ENCODE assay signal across 22 cellular contexts in genomic region chr7:21768279-21768678, GRCh38.
A peak's percentile ranks its signal among the peaks of the same experiment; 100 is the strongest.
DNase-seq lines count a peak whose midpoint lies in the region; ATAC-seq, FAIRE-seq and TF ChIP-seq lines count a peak whose summit lies in the region.
"Had no signal": no experiment of that assay in that cellular context is flagged by ENCODE, and none has a peak within 500 bp of the region (broad histone marks: within the 10 kb centered on the region; RNA-seq: fewer than 3 reads in every experiment).

No MANE protein-coding gene starts in this region.

- CTCF ChIA-PET in H1 (lab: Charles Lee; ENCODE audit: partially characterized antibody), result interaction anchor here (0.5 to 4.2 kb wide), 41 partner anchors 8 to 677 kb away, joined by 3 to 47 read pairs (median 5); no protein-coding TSS in a partner anchor

- POLR2A ChIA-PET in H1 (lab: Charles Lee; ENCODE audit: partially characterized antibody), result interaction anchor here (0.5 to 0.6 kb wide), 2 partner anchors 29 to 61 kb away, joined by 3 read pairs; no protein-coding TSS in a partner anchor

- no peaks in the 10 kb centered on the region for H3K9me3 ChIP-seq in OCI-LY3 (ENCODE audit: insufficient read depth, low read length)
- H3K9me3 ChIP-seq in H1 (ENCODE audit: insufficient read depth in 2 of 2, low read depth in 1 of 2, low read length in 1 of 2), result no peaks in the 10 kb centered on the region
- H3K9me3 ChIP-seq: BLaER1, Caco-2 had no signal

- no peak overlapping the region for H3K14ac ChIP-seq in H1 (ENCODE audit: insufficient read length)

- FAIRE-seq in H1 (lab: Jason Lieb, UNC), result no peak
- FAIRE-seq: A204.1, G401.6, GM12892 had no signal

- no peak overlapping the region for H4K5ac ChIP-seq in H1 (ENCODE audit: insufficient read length, low read depth, low read length)

- no peaks in the 10 kb centered on the region for H3K9me3 Mint-ChIP-seq in activated T-cell treated with anti-CD3 and anti-CD28 coated beads, Interleukin-2, amount 50 U/mL, for 72 hours
- H3K9me3 Mint-ChIP-seq: CD4-positive, CD25-positive, alpha-beta regulatory T cell; CD8-positive, alpha-beta T cell; H9 had no signal

- no peak overlapping the region for H2BK120ac ChIP-seq in H1 (replicated peaks; ENCODE audit: low read depth, low read length)

- no peak overlapping the region for H3K27ac Mint-ChIP-seq in activated T-cell treated with anti-CD3 and anti-CD28 coated beads, Interleukin-2, amount 50 U/mL, for 72 hours
- H3K27ac Mint-ChIP-seq: B cell; CD4-positive, CD25-positive, alpha-beta regulatory T cell; CD8-positive, alpha-beta T cell; H9 had no signal

- peak overlapping the region; percentile 4; the same call in 1 of the 2 replicates for H3K4me2 ChIP-seq in OCI-LY3 (ENCODE audit: low read length)
- H3K4me2 ChIP-seq in H1 (ENCODE audit: insufficient read depth in 1 of 2, low read depth in 2 of 2, low read length in 2 of 2), result no peak overlapping the region
- H3K4me2 ChIP-seq: BLaER1 had no signal

- H3K23ac ChIP-seq in H1 (ENCODE audit: insufficient read length), result no peak overlapping the region

- H4K8ac ChIP-seq in H1 (ENCODE audit: extremely low read depth, insufficient read depth, low read length), result no peak overlapping the region

- H3K79me2 ChIP-seq in OCI-LY3 (ENCODE audit: low read length) (no peaks in the 10 kb centered on the region), H1 (ENCODE audit: control insufficient read depth in 1 of 2, insufficient read depth in 2 of 2, low read length in 2 of 2) (no peaks in the 10 kb centered on the region)

- H3K23me2 ChIP-seq in H1 (ENCODE audit: low read depth, low read length), result no peaks in the 10 kb centered on the region

- DNase-seq in NOMO-1 treated with DMSO at 0.1 percent for 48 hours (lab: John Stamatoyannopoulos, UW; ENCODE audit: unreplicated experiment) (peak; percentile 6), NOMO-1 (lab: John Stamatoyannopoulos, UW; ENCODE audit: unreplicated experiment in 2 of 2) (no peak), H1 (ENCODE audit: low read depth in 1 of 2, low spot score in 2 of 2) (no peak), SIG-M5 treated with dmso at 0.1 percent for 504 hours (lab: John Stamatoyannopoulos, UW; ENCODE audit: unreplicated experiment) (no peak), NCI-H1417 (lab: John Stamatoyannopoulos, UW) (no peak)
- no peak for DNase-seq in activated T-cell treated with anti-CD3 and anti-CD28 coated beads, Interleukin-2, amount 50 U/mL, for 72 hours
- DNase-seq in activated T-cell treated with anti-CD3 and anti-CD28 coated beads, Interleukin-2, amount 50 U/mL, for 48 hours, result no peak
- DNase-seq: Caco-2; CD4-positive, CD25-positive, alpha-beta regulatory T cell; CD8-positive, alpha-beta T cell; DMS153; DND-41; H9 had no signal

- H3K36me3 ChIP-seq in OCI-LY3 (replicated peaks; ENCODE audit: low read depth, low read length), result no peaks in the 10 kb centered on the region
- H3K36me3 ChIP-seq in H1 (ENCODE audit: control insufficient read depth in 2 of 4, insufficient read depth in 4 of 4, low read length in 3 of 4), result no peaks in the 10 kb centered on the region
- H3K36me3 ChIP-seq: BLaER1 had no signal

- 0 out of 2 replicates have a peak, but pooled peaks cover 8% of the 10 kb centered on the region for H3K4me1 ChIP-seq in OCI-LY3 (ENCODE audit: low read length)
- H3K4me1 ChIP-seq in H1 (replicated peaks in 1 of 4; ENCODE audit: control insufficient read depth in 3 of 4, insufficient read depth in 4 of 4, low read length in 3 of 4), result peaks cover 0 to 17% (median 7%) of the 10 kb centered on the region in 4 experiments; a peak in 5 of 7 replicates

- H2BK5ac ChIP-seq in H1 (ENCODE audit: low read depth, low read length), result peak overlapping the region; percentile 19; the same call in 1 of the 2 replicates

- H3K4me3 ChIP-seq in OCI-LY3 (ENCODE audit: low read length) (no peak overlapping the region), H1 (ENCODE audit: extremely low read depth in 1 of 4, insufficient read depth in 2 of 4, low read depth in 3 of 4, low read length in 4 of 4) (no peak overlapping the region)
- H3K4me3 ChIP-seq: BLaER1 had no signal

- H3K4ac ChIP-seq in H1 (replicated peaks; ENCODE audit: insufficient read length, low read depth, low read length), result no peak overlapping the region

- no peaks in the 10 kb centered on the region for H3K79me1 ChIP-seq in H1 (ENCODE audit: low read depth, low read length)

- no peak for TF ChIP-seq EP300 in H1 (IDR thresholded peaks at IDR 0.05; ENCODE audit: borderline replicate concordance in 1 of 2, low read depth in 2 of 2, low read length in 2 of 2)

- H3K27ac ChIP-seq in OCI-LY3 (ENCODE audit: low read length) (no peak overlapping the region), H1 (ENCODE audit: low read depth, low read length) (no peak overlapping the region)
- H3K27ac ChIP-seq: 22Rv1, BLaER1, C4-2B had no signal

- peaks cover 11% of the 10 kb centered on the region for H3K27me3 ChIP-seq in OCI-LY3 (ENCODE audit: low read depth, low read length)
- no peaks in the 10 kb centered on the region for H3K27me3 ChIP-seq in H1 (replicated peaks in 1 of 4; ENCODE audit: control insufficient read depth in 3 of 4, extremely low read depth in 1 of 4, insufficient read depth in 3 of 4, low read length in 3 of 4)
- H3K27me3 ChIP-seq: BLaER1 had no signal

- peaks cover 6% of the 10 kb centered on the region for H3K27me3 Mint-ChIP-seq in activated T-cell treated with anti-CD3 and anti-CD28 coated beads, Interleukin-2, amount 50 U/mL, for 72 hours (ENCODE audit: low read depth)

- ATAC-seq in activated T-cell treated with anti-CD3 and anti-CD28 coated beads, Interleukin-2, amount 50 U/mL, for 72 hours (replicated peaks in 1 of 2), result peak; percentile 40 to 52
- ATAC-seq: CD8-positive, alpha-beta T cell; HCT116 had no signal

- no peak for TF ChIP-seq POLR2A in H1 (IDR thresholded peaks at IDR 0.05; ENCODE audit: control extremely low read depth in 1 of 2, low read depth in 2 of 2, low read length in 2 of 2)

- H4K20me1 ChIP-seq in OCI-LY3 (ENCODE audit: insufficient read depth, low read length), result no peaks in the 10 kb centered on the region
- H4K20me1 ChIP-seq in H1 (replicated peaks in 1 of 2; ENCODE audit: control insufficient read depth in 1 of 2, insufficient read depth in 2 of 2, low read length in 2 of 2), result no peaks in the 10 kb centered on the region
- H4K20me1 ChIP-seq: BLaER1 had no signal

- no peak overlapping the region for H3K4me3 Mint-ChIP-seq in activated T-cell treated with anti-CD3 and anti-CD28 coated beads, Interleukin-2, amount 50 U/mL, for 72 hours
- H3K4me3 Mint-ChIP-seq: B cell; CD4-positive, CD25-positive, alpha-beta regulatory T cell; CD8-positive, alpha-beta T cell; H9 had no signal

- TF ChIP-seq CTCF in OCI-LY3 (IDR thresholded peaks at IDR 0.05; ENCODE audit: low read depth, low read length) (no peak), H1 (IDR thresholded peaks at IDR 0.05; ENCODE audit: control extremely low read depth in 1 of 3, insufficient read depth in 1 of 3, low read depth in 1 of 3, low read length in 3 of 3) (no peak)

- no peak overlapping the region for H3K56ac ChIP-seq in H1 (replicated peaks; ENCODE audit: insufficient read length, low read depth, low read length)

- 74% methylated on average over 5 of the region's 5 CpGs; no CpG with 5 or more reads in 1 of the 2 experiments for WGBS in H1 (ENCODE audit: extremely low coverage in 1 of 2, insufficient coverage in 1 of 2, insufficient read length in 1 of 2, insufficient replicate concordance in 2 of 2, low coverage in 1 of 2, low lambda C conversion rate in 2 of 2, missing lambda C conversion rate in 1 of 2), 2 experiments

- H2AFZ ChIP-seq in OCI-LY3 (ENCODE audit: low read depth, low read length) (no peak overlapping the region), H1 (ENCODE audit: low read length) (no peak overlapping the region)

- H3K9ac ChIP-seq in OCI-LY3 (ENCODE audit: low read length) (no peak overlapping the region), H1 (replicated peaks in 1 of 4; ENCODE audit: extremely low read depth in 1 of 4, low read depth in 3 of 4, low read length in 3 of 4) (no peak overlapping the region)
- H3K9ac ChIP-seq: BLaER1 had no signal

- H4K91ac ChIP-seq in H1 (replicated peaks; ENCODE audit: insufficient read length, low read length), result no peak overlapping the region

- H2AK5ac ChIP-seq in H1 (ENCODE audit: low read depth, low read length), result no peak overlapping the region

- H2BK20ac ChIP-seq in H1 (ENCODE audit: low read length), result no peak overlapping the region; the same call in 1 of the 2 replicates

- no peaks in the 10 kb centered on the region for H3K36me3 Mint-ChIP-seq in activated T-cell treated with anti-CD3 and anti-CD28 coated beads, Interleukin-2, amount 50 U/mL, for 72 hours (ENCODE audit: insufficient read depth in 2 of 2)
- H3K36me3 Mint-ChIP-seq: CD4-positive, CD25-positive, alpha-beta regulatory T cell; CD8-positive, alpha-beta T cell had no signal

- H2BK15ac ChIP-seq in H1 (ENCODE audit: low read length), result no peak overlapping the region

- no peak overlapping the region for H3K18ac ChIP-seq in H1 (ENCODE audit: extremely low read depth, low read length)

- H2BK12ac ChIP-seq in H1 (ENCODE audit: low read depth, low read length), result 0 out of 2 replicates have a peak overlapping the region, but pooled peaks have one; percentile 4

- peaks cover 23% of the 10 kb centered on the region for H3K4me1 Mint-ChIP-seq in activated T-cell treated with anti-CD3 and anti-CD28 coated beads, Interleukin-2, amount 50 U/mL, for 72 hours (ENCODE audit: low read depth)
- H3K4me1 Mint-ChIP-seq: B cell had no signal

- no peak for TF ChIP-seq RAD21 in H1 (IDR thresholded peaks at IDR 0.05 in 1 of 2, conservative IDR thresholded peaks at IDR 0.05 in 1 of 2; ENCODE audit: low read depth in 2 of 2, low read length in 2 of 2)

TF ChIP-seq in H1, 55 proteins besides CTCF, POLR2A, EP300 and RAD21:
- TF ChIP-seq POLR2AphosphoS5 (IDR thresholded peaks at IDR 0.05; ENCODE audit: low read depth, low read length) (no peak), SRF (IDR thresholded peaks at IDR 0.05; ENCODE audit: low read depth, low read length) (no peak), SAP30 (IDR thresholded peaks at IDR 0.05; ENCODE audit: insufficient read depth, insufficient replicate concordance, low read length) (no peak), SIN3A (conservative IDR thresholded peaks at IDR 0.05 in 1 of 2, IDR thresholded peaks at IDR 0.05 in 1 of 2; ENCODE audit: low read depth in 1 of 2, low read length in 2 of 2) (no peak), SP1 (IDR thresholded peaks at IDR 0.05; ENCODE audit: low read depth, low read length) (no peak), BACH1 (IDR thresholded peaks at IDR 0.05; ENCODE audit: low read length) (no peak), BRCA1 (IDR thresholded peaks at IDR 0.05; ENCODE audit: low read depth, low read length) (no peak), SP2 (IDR thresholded peaks at IDR 0.05; ENCODE audit: low read length) (no peak), TEAD4 (IDR thresholded peaks at IDR 0.05; ENCODE audit: low read depth, low read length) (no peak)
